In genomic region chr12:1593232-1594044, GRCh38 we compare ENCODE assay signal across 1 cellular context.
A peak's percentile ranks its signal among the peaks of the same experiment; 100 is the strongest.
TF ChIP-seq lines count a peak whose summit lies in the region.

No MANE protein-coding gene starts in this region.

TF ChIP-seq in GM12878, 131 proteins besides CTCF, POLR2A, EP300 and RAD21 (continued from another document):
- peak; percentile 28 for TF ChIP-seq BCL3 (IDR thresholded peaks at IDR 0.05; ENCODE audit: borderline replicate concordance, insufficient read depth, low read depth, low read length, poor library complexity, severe bottlenecking)
- no peak for TF ChIP-seq WRNIP1 (IDR thresholded peaks at IDR 0.05; ENCODE audit: borderline replicate concordance, low read depth, low read length)
- 0 out of 2 replicates have a peak, but pooled peaks have one; percentile 19 for TF ChIP-seq NR2F1 (conservative IDR thresholded peaks at IDR 0.05)
